In the genomic region with DNA sequence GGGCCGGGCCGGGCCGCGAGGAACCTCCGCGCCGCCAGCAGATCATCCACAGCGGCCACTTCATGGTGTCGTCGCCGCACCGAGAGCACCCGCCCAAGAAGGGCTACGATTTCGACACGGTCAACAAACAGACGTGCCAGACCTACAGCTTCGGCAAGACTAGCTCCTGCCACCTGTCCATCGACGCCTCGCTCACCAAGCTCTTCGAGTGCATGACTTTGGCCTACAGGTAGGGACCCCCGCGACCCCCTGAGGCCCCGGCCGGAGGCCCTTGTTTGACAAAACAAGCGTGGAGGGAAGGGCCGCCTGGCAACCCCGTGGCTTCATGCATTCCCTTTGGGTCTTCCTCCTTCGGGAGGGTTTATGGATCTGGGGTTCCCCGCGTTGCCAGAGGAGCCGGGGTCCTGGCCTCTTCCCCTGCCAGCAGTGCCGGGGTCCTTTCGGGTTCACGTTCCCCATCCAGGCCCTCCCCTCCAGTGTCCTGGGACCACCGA, we compare ENCODE assay signal across 8 cellular contexts. TPM values are rescaled to one million over a fixed set of nuclear protein-coding genes. Genes with fewer than 3 reads are reported as not detected.
DNase-seq lines count a peak whose midpoint lies in the region; ATAC-seq and TF ChIP-seq lines count a peak whose summit lies in the region.

No MANE protein-coding gene starts in this region.

- no peaks in the 10 kb centered on the region for H3K9me3 Mint-ChIP-seq in activated naive CD4-positive, alpha-beta T cell treated with anti-CD3 and anti-CD28 coated beads, Interleukin-2, amount 50 U/mL, for 72 hours

- peak overlapping the region; percentile 74 for H3K4me3 ChIP-seq in MM.1S (ENCODE audit: low read length)
- H3K4me3 ChIP-seq in iPS DF 6.9 (ENCODE audit: low read length) = peak overlapping the region; percentile 54; the same call in 1 of the 2 replicates
- H3K4me3 ChIP-seq in skeletal muscle tissue (ENCODE audit: low read length in 3 of 3) = peak overlapping the region; percentile 94 to 96 (median 95)

- no CpG with 5 or more reads among the region's 37 CpGs for WGBS in iPS DF 6.9 (ENCODE audit: insufficient coverage, insufficient read length)

- peak overlapping the region; percentile 73 to 91 for H3K27ac Mint-ChIP-seq in activated naive CD4-positive, alpha-beta T cell treated with anti-CD3 and anti-CD28 coated beads, Interleukin-2, amount 50 U/mL, for 72 hours

- peak; percentile 1 to 16 for ATAC-seq in activated naive CD4-positive, alpha-beta T cell treated with anti-CD3 and anti-CD28 coated beads, Interleukin-2, amount 50 U/mL, for 72 hours
- no peak for ATAC-seq in GM18517 (IDR thresholded peaks at IDR 0.05; ENCODE audit: unreplicated experiment)

- H3K9me2 ChIP-seq in MM.1S (replicated peaks; ENCODE audit: insufficient read depth, low read length) = no peaks in the 10 kb centered on the region

- peaks cover 47% of the 10 kb centered on the region for H3K79me2 ChIP-seq in MM.1S (ENCODE audit: low read length)

- no peaks in the 10 kb centered on the region for H4K20me1 ChIP-seq in MM.1S (ENCODE audit: insufficient read depth, low read length)

- H3K27ac ChIP-seq in MM.1S (ENCODE audit: low read length) (peak overlapping the region; percentile 75; the same call in 1 of the 2 replicates), iPS DF 6.9 (ENCODE audit: low read length) (no peak overlapping the region), skeletal muscle tissue (ENCODE audit: low read depth, low read length) (peak overlapping the region; percentile 93)

- no peaks in the 10 kb centered on the region for H3K27me3 ChIP-seq in MM.1S (replicated peaks; ENCODE audit: insufficient read depth, low read length)
- H3K27me3 ChIP-seq in iPS DF 6.9 (ENCODE audit: control insufficient read depth, insufficient read depth, low read length) = no peaks in the 10 kb centered on the region; the same call in 1 of the 2 replicates
- H3K27me3 ChIP-seq in skeletal muscle tissue (ENCODE audit: control insufficient read depth in 3 of 3, insufficient read depth in 3 of 3, low read length in 3 of 3) = no peaks in the 10 kb centered on the region

- peaks cover 32% of the 10 kb centered on the region for H3F3A ChIP-seq in MM.1S (ENCODE audit: insufficient read depth, low read length)

- H3K36me3 ChIP-seq in MM.1S (replicated peaks; ENCODE audit: insufficient read depth, low read length) (no peaks in the 10 kb centered on the region), iPS DF 6.9 (ENCODE audit: control insufficient read depth, insufficient read depth, low read length) (no peaks in the 10 kb centered on the region), skeletal muscle tissue (ENCODE audit: control insufficient read depth in 3 of 3, insufficient read depth in 3 of 3, low read length in 3 of 3) (peaks cover 0 to 4% (median 3%) of the 10 kb centered on the region in 3 donors)

- H3K9me3 ChIP-seq in MM.1S (replicated peaks; ENCODE audit: insufficient read depth, low read length) = no peaks in the 10 kb centered on the region
- no peaks in the 10 kb centered on the region for H3K9me3 ChIP-seq in iPS DF 6.9 (ENCODE audit: control insufficient read depth, insufficient read depth, low read length)
- no peaks in the 10 kb centered on the region for H3K9me3 ChIP-seq in skeletal muscle tissue (ENCODE audit: control insufficient read depth in 3 of 3, low read length in 3 of 3)

- H2AFZ ChIP-seq in MM.1S (ENCODE audit: low read length) = no peak overlapping the region

- H3K36me3 Mint-ChIP-seq in activated naive CD4-positive, alpha-beta T cell treated with anti-CD3 and anti-CD28 coated beads, Interleukin-2, amount 50 U/mL, for 72 hours = peaks cover 19 to 22% of the 10 kb centered on the region in 2 donors

- H3K4me2 ChIP-seq in MM.1S (ENCODE audit: low read depth, low read length) = peak overlapping the region; percentile 87

- H3K9ac ChIP-seq in MM.1S (ENCODE audit: low read length) (peak overlapping the region; percentile 59), skeletal muscle tissue (ENCODE audit: low read depth in 1 of 3, low read length in 3 of 3) (peak overlapping the region; percentile 93 to 97 (median 94))

- TF ChIP-seq CTCF in MM.1S (IDR thresholded peaks at IDR 0.05; ENCODE audit: low read length) = no peak

- peaks cover 12% of the 10 kb centered on the region for H3K4me1 ChIP-seq in MM.1S (ENCODE audit: low read length)
- H3K4me1 ChIP-seq in iPS DF 6.9 (ENCODE audit: control insufficient read depth, insufficient read depth, low read length) = no peaks in the 10 kb centered on the region; the same call in 1 of the 2 replicates
- peaks cover 44 to 55% (median 46%) of the 10 kb centered on the region in 3 donors for H3K4me1 ChIP-seq in skeletal muscle tissue (ENCODE audit: control insufficient read depth in 3 of 3, insufficient read depth in 3 of 3, low read length in 3 of 3)

- DNase-seq in NCI-H2029 (lab: John Stamatoyannopoulos, UW) = peak; percentile 25
- DNase-seq in NCI-H2029 treated with DMSO at 0.1 percent for 48 hours (lab: John Stamatoyannopoulos, UW) = no peak
- peak; percentile 6 for DNase-seq in MM.1S
- peak in 1 of 2 donors; percentile 50 for DNase-seq in activated naive CD4-positive, alpha-beta T cell treated with anti-CD3 and anti-CD28 coated beads, Interleukin-2, amount 50 U/mL, for 72 hours (ENCODE audit: low spot score in 2 of 2)
- DNase-seq in iPS DF 6.9 (ENCODE audit: low read depth, low spot score) = no peak
- DNase-seq in glomerular visceral epithelial cell (ENCODE audit: extremely low spot score) = no peak

RNA-seq across cellular contexts. Expression of a gene that starts 0.5 kb away (rescaled TPM):
- 10 to 100 TPM; 34.9 to 36.0 TPM for total RNA-seq in activated naive CD4-positive, alpha-beta T cell treated with anti-CD3 and anti-CD28 coated beads, Interleukin-2, amount 50 U/mL, for 72 hours
- total RNA-seq in skeletal muscle tissue = 10.4 TPM

RNA-seq across cellular contexts. Expression of a gene that starts 57.4 kb away (rescaled TPM):
- 1 to 10 TPM; 3.3 to 5.8 TPM for total RNA-seq in activated naive CD4-positive, alpha-beta T cell treated with anti-CD3 and anti-CD28 coated beads, Interleukin-2, amount 50 U/mL, for 72 hours
- total RNA-seq in skeletal muscle tissue = 9.4 TPM

Comparison
In these comparisons a context has a peak if more than half of its experiments do, and no peak if none do; other contexts are left out.
1. DNase-seq: peak in NCI-H2029 (single experiment) and MM.1S (single experiment); none in NCI-H2029 treated with DMSO at 0.1 percent for 48 hours (single experiment), iPS DF 6.9 (single experiment) and glomerular visceral epithelial cell (single experiment).
2. Peak in every context shown above with its lines, with median percentiles within 50 percentile points of each other: H3K4me3 ChIP-seq.